17 cellular contexts compared by ENCODE assay signal in genomic region chr12:119319638-119320037, GRCh38. TPM values are rescaled to one million over a fixed set of nuclear protein-coding genes. Genes with fewer than 3 reads are reported as not detected.
"Had no signal": no experiment of that assay in that cellular context is flagged by ENCODE, and none has a peak within 500 bp of the region (broad histone marks: within the 10 kb centered on the region; RNA-seq: fewer than 3 reads in every experiment).

No MANE protein-coding gene starts in this region.

- H3K27me3 ChIP-seq: testis had no signal

- H3K4me3 ChIP-seq: testis had no signal

- DNase-seq: activated CD4-positive, alpha-beta T cell treated with anti-CD3 and anti-CD28 coated beads for 48 hours; activated CD8-positive, alpha-beta memory T cell treated with anti-CD3 and anti-CD28 coated beads, Interleukin-2, amount 50 U/mL, for 4 hours; activated CD8-positive, alpha-beta T cell treated with anti-CD3 and anti-CD28 coated beads, Interleukin-2, amount 10 ng/mL, durations not matched to agents 7 days and 5 days; activated T-cell treated with anti-CD3 and anti-CD28 coated beads, Interleukin-2, amount 50 U/mL, for 72 hours; aorta; cerebellar nuclear complex; effector CD8-positive, alpha-beta T cell; hypothalamus; kidney; mesendoderm; stimulated activated CD4-positive, alpha-beta T cell treated with anti-CD3 and anti-CD28 coated beads, Interleukin-1b, Interleukin-23, amount 100 ng/mL, for 48 hours; stimulated activated naive CD8-positive, alpha-beta T cell treated with anti-CD3 and anti-CD28 coated beads, Interleukin-15, amount 100 ng/mL, for 72 hours; T-helper 17 cell; testis had no signal

- H3K27ac ChIP-seq: testis had no signal

- ATAC-seq: activated CD8-positive, alpha-beta T cell treated with anti-CD3 and anti-CD28 coated beads, Interleukin-2, amount 10 ng/mL, durations not matched to agents 7 days and 5 days; activated T-cell treated with anti-CD3 and anti-CD28 coated beads, Interleukin-2, amount 50 U/mL, for 72 hours; stimulated activated naive CD8-positive, alpha-beta T cell treated with anti-CD3 and anti-CD28 coated beads, Interleukin-15, amount 100 ng/mL, for 72 hours; T-helper 17 cell had no signal

- H3K9me3 ChIP-seq: testis had no signal

RNA-seq across cellular contexts. Expression of gene CCDC60, which starts 14.9 kb away (rescaled TPM):
- total RNA-seq: activated CD8-positive, alpha-beta T cell treated with anti-CD3 and anti-CD28 coated beads, Interleukin-2, amount 10 ng/mL, durations not matched to agents 7 days and 5 days; activated T-cell treated with anti-CD3 and anti-CD28 coated beads, Interleukin-2, amount 50 U/mL, for 72 hours; aorta; kidney; lower leg skin; osteoblast; pulmonary artery endothelial cell; T-helper 17 cell had no signal
- polyA plus RNA-seq: aorta had no signal
